ENCODE assay signal across 12 cellular contexts in genomic region chr19:16359964-16360363, GRCh38.
"Had no signal": no experiment of that assay in that cellular context is flagged by ENCODE, and none has a peak within 500 bp of the region (broad histone marks: within the 10 kb centered on the region; RNA-seq: fewer than 3 reads in every experiment).

No MANE protein-coding gene starts in this region.

- H3K27me3 ChIP-seq: ascending aorta, neutrophil, tibial nerve had no signal

- ATAC-seq: left cardiac atrium, lower lobe of right lung, right cardiac atrium had no signal

- H3K27ac ChIP-seq: ascending aorta, lower lobe of right lung, neutrophil had no signal

- H3K4me3 ChIP-seq: ascending aorta, lower lobe of right lung, tibial nerve had no signal

- DNase-seq: foreskin melanocyte, head of caudate nucleus, left cardiac atrium, lower lobe of right lung, midbrain, posterior cingulate gyrus, SHP77 treated with DMSO at 0.1 percent for 48 hours, small intestine had no signal
